Comparison of ENCODE assay signal across 17 cellular contexts in the genomic region with DNA sequence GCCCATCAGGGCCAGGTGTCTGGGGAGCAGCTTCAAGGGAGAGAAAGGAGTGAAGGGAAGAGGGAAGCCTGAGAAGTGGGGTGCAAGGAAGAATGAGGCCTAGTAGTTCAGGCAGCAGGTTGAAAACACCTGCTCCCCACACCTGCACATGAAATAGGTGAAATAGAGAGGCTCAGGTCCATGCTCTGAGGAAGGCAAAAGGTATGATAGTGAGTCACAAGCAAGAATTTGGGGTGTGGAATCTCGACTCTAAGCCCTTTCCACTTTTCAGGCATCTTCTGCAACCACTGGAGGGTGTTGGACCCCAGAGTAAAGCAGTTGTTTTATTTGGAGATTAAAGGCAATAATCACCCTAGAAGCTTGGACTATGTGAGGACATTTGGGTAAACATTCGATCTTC.
DNase-seq lines count a peak whose midpoint lies in the region; ATAC-seq and TF ChIP-seq lines count a peak whose summit lies in the region.
"Had no signal": no experiment of that assay in that cellular context is flagged by ENCODE, and none has a peak within 500 bp of the region (broad histone marks: within the 10 kb centered on the region; RNA-seq: fewer than 3 reads in every experiment).

No MANE protein-coding gene starts in this region.

- H3K23ac ChIP-seq in trophoblast cell (ENCODE audit: low read length), result no peak overlapping the region

- H3K36me3 ChIP-seq in PC-3 (ENCODE audit: low read depth, low read length) (no peaks in the 10 kb centered on the region), RWPE2 (ENCODE audit: low read depth) (no peaks in the 10 kb centered on the region), trophoblast cell (ENCODE audit: control insufficient read depth in 1 of 2, insufficient read depth in 2 of 2, low read length in 2 of 2) (no peaks in the 10 kb centered on the region)
- H3K36me3 ChIP-seq: BLaER1, HAP-1 had no signal

- H3K9me3 ChIP-seq in PC-3 (ENCODE audit: low read length), result no peaks in the 10 kb centered on the region
- no peaks in the 10 kb centered on the region for H3K9me3 ChIP-seq in RWPE2 (ENCODE audit: severe bottlenecking)
- peaks cover 1% of the 10 kb centered on the region for H3K9me3 ChIP-seq in trophoblast cell (ENCODE audit: insufficient read depth, low read depth, low read length)
- H3K9me3 ChIP-seq: BLaER1, HAP-1 had no signal

- no TSS peak for BruUV-seq in PC-3 (replicated peaks; lab: Mats Ljungman, UMichigan)

- CTCF ChIA-PET in PC-3 (lab: Charles Lee), result no interaction called here

- H3K79me2 ChIP-seq in PC-3 (ENCODE audit: low read length) (no peaks in the 10 kb centered on the region), trophoblast cell (ENCODE audit: control insufficient read depth, insufficient read depth, low read length, poor library complexity) (no peaks in the 10 kb centered on the region)

- H4K8ac ChIP-seq in trophoblast cell (ENCODE audit: low read depth, low read length), result no peak overlapping the region

- H4K12ac ChIP-seq in trophoblast cell (ENCODE audit: low read depth, low read length), result no peak overlapping the region

- no peak for TF ChIP-seq CTCF in PC-3 (conservative IDR thresholded peaks at IDR 0.05; ENCODE audit: low read depth, low read length)
- no peak for TF ChIP-seq CTCF in RWPE2 (IDR thresholded peaks at IDR 0.05; ENCODE audit: poor library complexity, severe bottlenecking)
- TF ChIP-seq CTCF in epithelial cell of esophagus (IDR thresholded peaks at IDR 0.05; ENCODE audit: insufficient read depth, low read depth, low read length, missing control alignments), result no peak

- no peak overlapping the region for H3K4me3 ChIP-seq in PC-3 (ENCODE audit: low read length)
- no peak overlapping the region for H3K4me3 ChIP-seq in RWPE2 (ENCODE audit: severe bottlenecking)
- no peak overlapping the region for H3K4me3 ChIP-seq in epithelial cell of esophagus (ENCODE audit: low read length)
- no peak overlapping the region for H3K4me3 ChIP-seq in trophoblast cell (ENCODE audit: low read depth, low read length)
- H3K4me3 ChIP-seq: BLaER1, GM23248, HAP-1 had no signal

- no peak overlapping the region for H3K14ac ChIP-seq in trophoblast cell (ENCODE audit: low read length)

- ATAC-seq in PC-3 (peak; percentile 46; the same call in 1 of the 2 replicates), RWPE2 (ENCODE audit: low read depth) (peak; percentile 61; the same call in 1 of the 3 replicates), GM19351 (IDR thresholded peaks at IDR 0.05; ENCODE audit: unreplicated experiment) (no peak), GM21576 (IDR thresholded peaks at IDR 0.05; ENCODE audit: unreplicated experiment) (no peak)
- no peak for ATAC-seq in stimulated activated memory B cell treated with anti-CD40 and anti-IgM and Interleukin-4, amounts not matched to agents 10 μg/mL and 1 μg/mL and 100 μg/mL, for 72 hours

- no peak overlapping the region for H3K27ac Mint-ChIP-seq in stimulated activated memory B cell treated with anti-CD40 and anti-IgM and Interleukin-4, amounts not matched to agents 10 μg/mL and 1 μg/mL and 100 μg/mL, for 72 hours
- H3K27ac Mint-ChIP-seq: CD4-positive, alpha-beta memory T cell had no signal

- H3K27ac ChIP-seq in PC-3 (ENCODE audit: low read length) (no peak overlapping the region), RWPE2 (ENCODE audit: poor library complexity, severe bottlenecking) (no peak overlapping the region), trophoblast cell (ENCODE audit: low read depth, low read length) (no peak overlapping the region)
- H3K27ac ChIP-seq: BLaER1, GM23248, HL-60 had no signal

- H4K91ac ChIP-seq in trophoblast cell (ENCODE audit: low read depth, low read length), result peak overlapping the region; percentile 21

- no peaks in the 10 kb centered on the region for H3K27me3 Mint-ChIP-seq in stimulated activated memory B cell treated with anti-CD40 and anti-IgM and Interleukin-4, amounts not matched to agents 10 μg/mL and 1 μg/mL and 100 μg/mL, for 72 hours
- H3K27me3 Mint-ChIP-seq: CD4-positive, alpha-beta memory T cell had no signal

- H3K4me1 Mint-ChIP-seq in stimulated activated memory B cell treated with anti-CD40 and anti-IgM and Interleukin-4, amounts not matched to agents 10 μg/mL and 1 μg/mL and 100 μg/mL, for 72 hours, result no peaks in the 10 kb centered on the region
- H3K4me1 Mint-ChIP-seq: CD4-positive, alpha-beta memory T cell had no signal

- POLR2A ChIA-PET in PC-3 (lab: Charles Lee; ENCODE audit: unreplicated experiment), result no interaction called here

- no peaks in the 10 kb centered on the region for H3K27me3 ChIP-seq in PC-3 (ENCODE audit: low read length)
- no peaks in the 10 kb centered on the region for H3K27me3 ChIP-seq in RWPE2 (ENCODE audit: insufficient read depth, poor library complexity, severe bottlenecking)
- no peaks in the 10 kb centered on the region for H3K27me3 ChIP-seq in trophoblast cell (ENCODE audit: insufficient read depth, low read length)
- H3K27me3 ChIP-seq: BLaER1 had no signal

- H3K9ac ChIP-seq in PC-3 (ENCODE audit: low read length) (no peak overlapping the region), trophoblast cell (ENCODE audit: low read length) (no peak overlapping the region)
- H3K9ac ChIP-seq: BLaER1, GM23248 had no signal

- H3K79me1 ChIP-seq in trophoblast cell (ENCODE audit: low read length), result peaks cover 9% of the 10 kb centered on the region

- H3K4me3 Mint-ChIP-seq in stimulated activated memory B cell treated with anti-CD40 and anti-IgM and Interleukin-4, amounts not matched to agents 10 μg/mL and 1 μg/mL and 100 μg/mL, for 72 hours, result no peak overlapping the region
- H3K4me3 Mint-ChIP-seq: CD14-positive monocyte; CD4-positive, alpha-beta memory T cell had no signal

- H2BK12ac ChIP-seq in trophoblast cell (ENCODE audit: low read length), result no peak overlapping the region

- no peaks in the 10 kb centered on the region for H3K9me2 ChIP-seq in PC-3 (replicated peaks; ENCODE audit: low read length)

- intact Hi-C loops in PC-3 (cut with micrococcal nuclease), result no loop called here

- no peak overlapping the region for H2BK120ac ChIP-seq in trophoblast cell (ENCODE audit: insufficient read depth, low read length, poor library complexity)

- H3K4ac ChIP-seq in trophoblast cell (ENCODE audit: low read depth, low read length), result no peak overlapping the region

- H3K18ac ChIP-seq in trophoblast cell (ENCODE audit: low read length), result no peak overlapping the region

- H3K4me2 ChIP-seq in PC-3 (ENCODE audit: low read length), result no peak overlapping the region
- no peak overlapping the region for H3K4me2 ChIP-seq in trophoblast cell (ENCODE audit: low read length)
- H3K4me2 ChIP-seq: BLaER1 had no signal

- no peak overlapping the region for H2AK5ac ChIP-seq in trophoblast cell (ENCODE audit: low read length)

- no peak overlapping the region for H2AFZ ChIP-seq in PC-3 (ENCODE audit: low read length)
- H2AFZ ChIP-seq in trophoblast cell (ENCODE audit: insufficient read depth, low read length, poor library complexity), result no peak overlapping the region
- H2AFZ ChIP-seq: GM23248 had no signal

- H2BK5ac ChIP-seq in trophoblast cell (ENCODE audit: low read depth, low read length, poor library complexity), result no peak overlapping the region

- DNase-seq in PC-3, result peak; percentile 19
- no peak for DNase-seq in RWPE2 (ENCODE audit: low spot score)
- DNase-seq in epithelial cell of esophagus (ENCODE audit: low read depth), result peak; percentile 43
- no peak for DNase-seq in trophoblast cell
- DNase-seq: 8988T; CD4-positive, alpha-beta memory T cell; DMS153; DMS79; GDM1; GM23248 had no signal

- WGBS in trophoblast cell (ENCODE audit: extremely low coverage, insufficient coverage, insufficient read length), result no CpG with 5 or more reads among the region's 2 CpGs

- H3K4me1 ChIP-seq in PC-3 (ENCODE audit: insufficient read depth, low read length) (no peaks in the 10 kb centered on the region; the same call in 1 of the 2 replicates), RWPE2 (ENCODE audit: insufficient read depth, poor library complexity, severe bottlenecking) (no peaks in the 10 kb centered on the region), trophoblast cell (ENCODE audit: control insufficient read depth in 1 of 2, insufficient read depth in 2 of 2, low read length in 2 of 2) (peaks cover 7 to 14% of the 10 kb centered on the region in 2 experiments)
- H3K4me1 ChIP-seq: BLaER1, HAP-1 had no signal

- no peaks in the 10 kb centered on the region for H4K20me1 ChIP-seq in PC-3 (ENCODE audit: low read length)
- H4K20me1 ChIP-seq: BLaER1 had no signal

- H3F3A ChIP-seq in PC-3 (ENCODE audit: low read length, unreplicated experiment), result no peaks in the 10 kb centered on the region

- peaks cover 37% of the 10 kb centered on the region for H3K36me3 Mint-ChIP-seq in stimulated activated memory B cell treated with anti-CD40 and anti-IgM and Interleukin-4, amounts not matched to agents 10 μg/mL and 1 μg/mL and 100 μg/mL, for 72 hours
- H3K36me3 Mint-ChIP-seq: CD14-positive monocyte had no signal

- H3K9me3 Mint-ChIP-seq in stimulated activated memory B cell treated with anti-CD40 and anti-IgM and Interleukin-4, amounts not matched to agents 10 μg/mL and 1 μg/mL and 100 μg/mL, for 72 hours, result no peaks in the 10 kb centered on the region

Comparison
In these comparisons a context has a peak if more than half of its experiments do, and no peak if none do; other contexts are left out.
1. ATAC-seq: peak in PC-3 (single experiment) and RWPE2 (single experiment); none in stimulated activated memory B cell treated with anti-CD40 and anti-IgM and Interleukin-4, amounts not matched to agents 10 μg/mL and 1 μg/mL and 100 μg/mL, for 72 hours (single experiment), GM19351 (single experiment) and GM21576 (single experiment).
2. DNase-seq: peak in PC-3 (single experiment) and epithelial cell of esophagus (single experiment); none in RWPE2 (single experiment) and trophoblast cell (0 of 2).